In genomic region chr12:1922075-1922709, GRCh38 we compare ENCODE assay signal across 14 cellular contexts. TPM values are rescaled to one million over a fixed set of nuclear protein-coding genes. Genes with fewer than 3 reads are reported as not detected.
DNase-seq lines count a peak whose midpoint lies in the region; TF ChIP-seq lines count a peak whose summit lies in the region.
"Had no signal": no experiment of that assay in that cellular context is flagged by ENCODE, and none has a peak within 500 bp of the region (broad histone marks: within the 10 kb centered on the region; RNA-seq: fewer than 3 reads in every experiment).

No MANE protein-coding gene starts in this region.

- TF ChIP-seq EP300 in transverse colon (IDR thresholded peaks at IDR 0.05; ENCODE audit: low read depth) = no peak

- 56 to 100% methylated on average over 3 to 39 of the region's 40 CpGs for WGBS in transverse colon (ENCODE audit: low coverage in 1 of 2), 2 donors

- peak; percentile 50 for DNase-seq in activated effector memory CD4-positive, alpha-beta T cell treated with anti-CD3 and anti-CD28 coated beads, Interleukin-2, amount 50 U/mL, for 16 hours
- no peak for DNase-seq in activated effector memory CD4-positive, alpha-beta T cell treated with Interleukin-2 at 50 U/mL for 16 hours
- DNase-seq in HuH-7 (ENCODE audit: low spot score) (peak; percentile 73), iPS-NIHi11 (ENCODE audit: low spot score) (peak; percentile 52), transverse colon (peak; percentile 52), C1 segment of cervical spinal cord (lab: John Stamatoyannopoulos, UW) (no peak), WERI-Rb-1 (no peak), middle frontal gyrus (ENCODE audit: extremely low spot score, low spot score) (no peak)
- DNase-seq: activated CD4-positive, alpha-beta T cell treated with anti-CD3 and anti-CD28 coated beads, Interleukin-2, amount 10 ng/mL, durations not matched to agents 7 days and 5 days; AML-193; DMS79; effector CD4-positive, alpha-beta T cell; T-helper 2 cell had no signal

- H3K36me3 ChIP-seq in transverse colon = no peaks in the 10 kb centered on the region
- no peaks in the 10 kb centered on the region for H3K36me3 ChIP-seq in WERI-Rb-1

- TF ChIP-seq CTCF in transverse colon (IDR thresholded peaks at IDR 0.05) = peak in 1 of 5 experiments; percentile 21
- no peak for TF ChIP-seq CTCF in WERI-Rb-1 (IDR thresholded peaks at IDR 0.05; ENCODE audit: low read depth, low read length)

- H3K9me3 ChIP-seq in transverse colon (no peaks in the 10 kb centered on the region), WERI-Rb-1 (ENCODE audit: severe bottlenecking) (no peaks in the 10 kb centered on the region)

- H3K4me1 ChIP-seq in transverse colon = peaks cover 0 to 10% (median 6%) of the 10 kb centered on the region in 4 donors

- H3K27me3 ChIP-seq in transverse colon (peaks cover 3% of the 10 kb centered on the region), WERI-Rb-1 (ENCODE audit: insufficient read depth, low read depth, severe bottlenecking) (no peaks in the 10 kb centered on the region)

- in situ Hi-C loops in transverse colon (cut with MboI; ENCODE audit: low pct_ligation_motif_present in 1 of 4, low pct_unique_long_range_greater_than_20kb in 1 of 4, low sequenced_read_pairs in 3 of 4) = no loop called here

- peak overlapping the region in 1 of 4 donors; percentile 25 for H3K4me3 ChIP-seq in transverse colon
- no peak overlapping the region for H3K4me3 ChIP-seq in WERI-Rb-1 (ENCODE audit: low read depth, low read length)

- intact Hi-C loops in transverse colon (cut with DNase I; ENCODE audit: low total_unique reads) = no loop called here

- TF ChIP-seq POLR2A in transverse colon (IDR thresholded peaks at IDR 0.05) = no peak

- no peak overlapping the region for H3K27ac ChIP-seq in transverse colon
- H3K27ac ChIP-seq in WERI-Rb-1 = no peak overlapping the region

RNA-seq across cellular contexts. Expression of gene CACNA2D4, which starts 3.7 kb away (rescaled TPM):
- total RNA-seq in transverse colon = 10 to 100 TPM in 1 of 4 donors, 1 to 10 TPM in 2, not detected in 1; 6.5 to 22.8 (median 7.2) TPM
- total RNA-seq: lung microvascular endothelial cell had no signal

Comparison
In these comparisons a context has a peak if more than half of its experiments do, and no peak if none do; other contexts are left out.
1. DNase-seq: peak in activated effector memory CD4-positive, alpha-beta T cell treated with anti-CD3 and anti-CD28 coated beads, Interleukin-2, amount 50 U/mL, for 16 hours (single experiment), HuH-7 (single experiment), iPS-NIHi11 (single experiment) and transverse colon (single experiment); none in activated effector memory CD4-positive, alpha-beta T cell treated with Interleukin-2 at 50 U/mL for 16 hours (single experiment), C1 segment of cervical spinal cord (0 of 14), WERI-Rb-1 (single experiment) and middle frontal gyrus (single experiment).